Comparison of ENCODE assay signal across 29 cellular contexts in genomic region chr6:100234625-100235024, GRCh38.
"Had no signal": no experiment of that assay in that cellular context is flagged by ENCODE, and none has a peak within 500 bp of the region (broad histone marks: within the 10 kb centered on the region; RNA-seq: fewer than 3 reads in every experiment).

No MANE protein-coding gene starts in this region.

- H3K9me3 ChIP-seq: esophagus squamous epithelium, mucosa of descending colon, ovary, psoas muscle, spleen, suprapubic skin, transverse colon, vagina had no signal

- ATAC-seq: effector memory CD8-positive, alpha-beta T cell; left colon; mucosa of descending colon; natural killer cell treated with Interleukin-12 subunit alpha and Interleukin-12 subunit beta and Interleukin-15 and Interleukin-18, amount 100 ng/mL, for 72 hours; psoas muscle; right cardiac atrium; stimulated activated naive CD8-positive, alpha-beta T cell treated with anti-CD3 and anti-CD28 coated beads, Interleukin-15, amount 100 ng/mL, for 72 hours had no signal

- H3K27me3 ChIP-seq: neural progenitor cell, ovary, spleen, suprapubic skin, transverse colon, vagina had no signal

- H3K9me3 Mint-ChIP-seq: effector memory CD8-positive, alpha-beta T cell; immature natural killer cell; mesothelial cell of epicardium; natural killer cell treated with Interleukin-12 subunit alpha and Interleukin-12 subunit beta and Interleukin-15 and Interleukin-18, amount 100 ng/mL, for 72 hours; neural progenitor cell; stimulated activated naive CD8-positive, alpha-beta T cell treated with anti-CD3 and anti-CD28 coated beads, Interleukin-15, amount 100 ng/mL, for 72 hours had no signal

- H3K27ac ChIP-seq: esophagus squamous epithelium, neural progenitor cell, ovary, psoas muscle, skin epidermis, spleen, suprapubic skin, transverse colon, vagina had no signal

- H3K4me2 ChIP-seq: neural progenitor cell had no signal

- H3K36me3 Mint-ChIP-seq: immature natural killer cell, mesothelial cell of epicardium, naive B cell, neural progenitor cell had no signal

- H3K27me3 Mint-ChIP-seq: effector memory CD8-positive, alpha-beta T cell had no signal

- H3K36me3 ChIP-seq: esophagus squamous epithelium, neural progenitor cell, ovary, spleen, suprapubic skin, transverse colon, vagina had no signal

- H3K27ac Mint-ChIP-seq: effector memory CD8-positive, alpha-beta T cell; immature natural killer cell; mesothelial cell of epicardium; naive B cell; natural killer cell treated with Interleukin-12 subunit alpha and Interleukin-12 subunit beta and Interleukin-15 and Interleukin-18, amount 100 ng/mL, for 72 hours; neural progenitor cell; stimulated activated naive CD8-positive, alpha-beta T cell treated with anti-CD3 and anti-CD28 coated beads, Interleukin-15, amount 100 ng/mL, for 72 hours had no signal

- H3K4me3 ChIP-seq: esophagus squamous epithelium, mucosa of descending colon, neural progenitor cell, ovary, psoas muscle, skin epidermis, spleen, suprapubic skin, transverse colon, vagina had no signal

- H3K4me1 Mint-ChIP-seq: immature natural killer cell; mesothelial cell of epicardium; naive B cell; stimulated activated naive CD8-positive, alpha-beta T cell treated with anti-CD3 and anti-CD28 coated beads, Interleukin-15, amount 100 ng/mL, for 72 hours had no signal

- H3K4me1 ChIP-seq: esophagus squamous epithelium, spleen, suprapubic skin, transverse colon, vagina had no signal

- H3K4me3 Mint-ChIP-seq: effector memory CD8-positive, alpha-beta T cell; immature natural killer cell; mesothelial cell of epicardium; naive B cell; natural killer cell treated with Interleukin-12 subunit alpha and Interleukin-12 subunit beta and Interleukin-15 and Interleukin-18, amount 100 ng/mL, for 72 hours; neural progenitor cell; stimulated activated naive CD8-positive, alpha-beta T cell treated with anti-CD3 and anti-CD28 coated beads, Interleukin-15, amount 100 ng/mL, for 72 hours had no signal

- DNase-seq: cortex of kidney; effector memory CD8-positive, alpha-beta T cell; erythroblast; esophagus squamous epithelium; foreskin melanocyte; hypothalamus; immature natural killer cell; islet precursor cell; kidney glomerular epithelial cell; left colon; mesenchymal stem cell; mucosa of descending colon; naive B cell; nucleus accumbens; ovary; posterior cingulate gyrus; psoas muscle; right cardiac atrium; spleen; stimulated activated CD4-positive, alpha-beta T cell treated with anti-CD3 and anti-CD28 coated beads, Interleukin-2, amount 100 ng/mL, for 48 hours; stimulated activated naive CD4-positive, alpha-beta T cell; stimulated activated naive CD8-positive, alpha-beta T cell treated with anti-CD3 and anti-CD28 coated beads, Interleukin-15, amount 100 ng/mL, for 72 hours; transverse colon had no signal
